ENCODE assay signal across 8 cellular contexts in the genomic region with DNA sequence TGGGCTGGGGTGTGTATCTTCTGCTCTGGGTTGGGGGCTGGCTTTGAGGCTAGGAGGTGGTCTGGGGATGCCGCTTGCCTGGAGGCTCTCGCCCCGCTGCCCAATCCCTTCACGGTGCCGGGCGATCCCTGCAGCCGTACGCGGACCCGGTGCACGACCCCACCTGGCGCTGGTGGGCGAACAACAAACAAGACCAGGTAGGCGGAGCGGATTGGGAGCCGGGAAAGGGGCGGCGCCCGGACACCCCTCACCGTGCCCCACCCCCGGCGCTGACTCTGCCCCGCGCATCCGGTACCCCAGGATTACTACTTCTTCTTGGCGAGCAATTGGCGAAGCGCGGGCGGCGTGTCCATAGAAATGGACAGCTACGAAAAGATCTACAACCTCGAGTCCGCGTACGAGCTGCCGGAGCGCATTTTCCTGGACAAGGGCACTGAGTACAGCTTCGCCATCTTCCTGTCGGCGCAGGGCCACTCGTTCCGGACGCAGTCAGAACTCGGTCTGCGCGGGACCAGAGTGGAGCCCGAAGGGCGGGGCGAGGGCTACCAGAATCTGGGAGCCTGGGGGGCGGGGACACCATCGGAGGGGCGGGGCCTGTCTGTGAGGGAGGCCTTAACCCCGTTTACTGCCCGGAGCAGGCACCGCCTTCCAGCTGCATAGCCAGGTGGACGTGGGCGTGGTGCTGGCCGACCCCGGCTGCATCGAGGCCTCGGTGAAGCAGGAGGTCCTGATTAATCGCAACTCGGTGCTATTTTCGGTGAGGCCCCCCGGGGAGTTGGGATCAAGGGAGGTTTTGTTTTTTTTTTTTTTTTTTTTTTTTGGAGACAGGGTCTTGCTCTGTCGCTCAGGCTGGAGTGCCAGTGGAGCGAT. TPM values are rescaled to one million over a fixed set of nuclear protein-coding genes. Genes with fewer than 3 reads are reported as not detected.
DNase-seq lines count a peak whose midpoint lies in the region; ATAC-seq, FAIRE-seq and TF ChIP-seq lines count a peak whose summit lies in the region.

No MANE protein-coding gene starts in this region.

- H2AFZ ChIP-seq in GM12878 (ENCODE audit: control insufficient read depth, low read depth, low read length) (peak overlapping the region; percentile 77), smooth muscle cell (ENCODE audit: low read depth) (peak overlapping the region; percentile 89)

- TF ChIP-seq CTCF in NB4 (IDR thresholded peaks at IDR 0.05; ENCODE audit: low read depth, low read length) (no peak), GM12878 (IDR thresholded peaks at IDR 0.05 in 2 of 3, conservative IDR thresholded peaks at IDR 0.05 in 1 of 3; ENCODE audit: control insufficient read depth in 2 of 3, extremely low read depth in 1 of 3, insufficient read depth in 1 of 3, low read depth in 3 of 3, low read length in 3 of 3) (no peak), smooth muscle cell (IDR thresholded peaks at IDR 0.05; ENCODE audit: borderline replicate concordance, insufficient read depth, poor library complexity, severe bottlenecking) (no peak)

- H3K4me2 ChIP-seq in GM12878 (ENCODE audit: control insufficient read depth, insufficient read depth) (peak overlapping the region; percentile 95), smooth muscle cell (peak overlapping the region; percentile 99)

- POLR2A ChIA-PET in GM12878 (lab: Charles Lee) = no interaction called here

- DNase-seq in NCI-H2029 (lab: John Stamatoyannopoulos, UW) (peak; percentile 17), NCI-H2029 treated with DMSO at 0.1 percent for 48 hours (lab: John Stamatoyannopoulos, UW) (no peak), NB4 (ENCODE audit: low read depth) (peak; percentile 25), T-helper 22 cell (ENCODE audit: low read depth) (peak; percentile 59), GM12878 (ENCODE audit: low read depth, low spot score) (no peak), smooth muscle cell (lab: John Stamatoyannopoulos, UW; ENCODE audit: unreplicated experiment) (peak; percentile 40)

- H3K27me3 ChIP-seq in GM12878 (replicated peaks in 1 of 2; ENCODE audit: control insufficient read depth in 2 of 2, insufficient read depth in 2 of 2, low read length in 1 of 2) (peaks cover 0 to 2% of the 10 kb centered on the region in 2 experiments; a peak in 3 of 4 replicates), iPS-15b (ENCODE audit: control insufficient read depth, insufficient read depth, low read length) (peaks cover 33% of the 10 kb centered on the region), smooth muscle cell (ENCODE audit: low read depth) (peaks cover 41% of the 10 kb centered on the region)

- CTCF ChIA-PET in GM12878 (lab: Yijun Ruan, JAX) = no interaction called here

- H3K4me1 ChIP-seq in GM12878 (ENCODE audit: control insufficient read depth, insufficient read depth, low read length) (no peaks in the 10 kb centered on the region; the same call in 1 of the 2 replicates), iPS-15b (ENCODE audit: control insufficient read depth, insufficient read depth, low read length) (peaks cover 3% of the 10 kb centered on the region), smooth muscle cell (ENCODE audit: low read depth) (no peaks in the 10 kb centered on the region)

- FAIRE-seq in GM12878 (lab: Jason Lieb, UNC) = no peak

- H3K9me3 ChIP-seq in GM12878 (replicated peaks; ENCODE audit: control insufficient read depth, insufficient read depth, low read length) (no peaks in the 10 kb centered on the region), iPS-15b (ENCODE audit: control insufficient read depth, insufficient read depth, low read length) (no peaks in the 10 kb centered on the region), smooth muscle cell (replicated peaks; ENCODE audit: low read depth) (no peaks in the 10 kb centered on the region)

- H3K79me2 ChIP-seq in GM12878 (ENCODE audit: control insufficient read depth, insufficient read depth, low read length) (no peaks in the 10 kb centered on the region), smooth muscle cell (ENCODE audit: low read depth) (no peaks in the 10 kb centered on the region)

- TF ChIP-seq POLR2A in NB4 (IDR thresholded peaks at IDR 0.05; ENCODE audit: extremely low read depth, insufficient read length) (no peak), GM12878 (IDR thresholded peaks at IDR 0.05; ENCODE audit: low read depth, low read length) (no peak)

- no peaks in the 10 kb centered on the region for H4K20me1 ChIP-seq in GM12878 (ENCODE audit: control insufficient read depth, insufficient read depth)
- no peaks in the 10 kb centered on the region for H4K20me1 ChIP-seq in smooth muscle cell (ENCODE audit: low read depth)

- no peaks in the 10 kb centered on the region for H3K36me3 ChIP-seq in GM12878 (ENCODE audit: control insufficient read depth in 2 of 2, insufficient read depth in 2 of 2, low read length in 1 of 2)
- H3K36me3 ChIP-seq in iPS-15b (ENCODE audit: control insufficient read depth, insufficient read depth, low read length) = no peaks in the 10 kb centered on the region
- no peaks in the 10 kb centered on the region for H3K36me3 ChIP-seq in smooth muscle cell (ENCODE audit: low read depth)

- no TSS peak for BruUV-seq in GM12878 (replicated peaks; lab: Mats Ljungman, UMichigan)

- WGBS in GM12878 (ENCODE audit: insufficient coverage, insufficient replicate concordance, low lambda C conversion rate, missing lambda C conversion rate) = 4% methylated on average over 65 of the region's 68 CpGs
- 3% methylated on average over 68 of the region's 68 CpGs for WGBS in smooth muscle cell (ENCODE audit: low lambda C conversion rate)

- SMC1A ChIA-PET in GM12878 (lab: Charles Lee; ENCODE audit: uncharacterized antibody, unreplicated experiment) = no interaction called here

- TF ChIP-seq EP300 in GM12878 (IDR thresholded peaks at IDR 0.05; ENCODE audit: borderline replicate concordance in 1 of 2, control insufficient read depth in 1 of 2, low read depth in 2 of 2, low read length in 2 of 2) = no peak

- intact Hi-C loops in GM12878 (cut with micrococcal nuclease; ENCODE audit: unreplicated experiment) = no loop called here

- ATAC-seq in GM12878 (peak; percentile 63), GM21723 (IDR thresholded peaks at IDR 0.05; ENCODE audit: unreplicated experiment) (no peak)

- no peak overlapping the region for H3K4me3 ChIP-seq in NB4 (ENCODE audit: low read depth, low read length)
- H3K4me3 ChIP-seq in GM12878 = peak overlapping the region; percentile 71; the same call in 1 of the 2 replicates
- H3K4me3 ChIP-seq in iPS-15b (ENCODE audit: low read depth, low read length) = peak overlapping the region; percentile 75
- H3K4me3 ChIP-seq in smooth muscle cell = peak overlapping the region; percentile 70

- H3K27ac ChIP-seq in GM12878 (ENCODE audit: control insufficient read depth, insufficient read depth) (no peak overlapping the region), smooth muscle cell (ENCODE audit: low read depth) (no peak overlapping the region)

- H3F3A ChIP-seq in smooth muscle cell (ENCODE audit: low read depth) = no peaks in the 10 kb centered on the region

- H3K9ac ChIP-seq in GM12878 (ENCODE audit: control insufficient read depth, insufficient read depth, low read length) (no peak overlapping the region; the same call in 1 of the 2 replicates), iPS-15b (ENCODE audit: low read depth, low read length) (no peak overlapping the region), smooth muscle cell (ENCODE audit: low read depth) (no peak overlapping the region)

- in situ Hi-C loops in GM12878 (cut with MboI) = no loop called here

- RAD21 ChIA-PET in GM12878 (lab: Charles Lee; ENCODE audit: unreplicated experiment) = no interaction called here

- no peak for TF ChIP-seq RAD21 in GM12878 (IDR thresholded peaks at IDR 0.05; ENCODE audit: insufficient read depth, low read depth, low read length)

RNA-seq across cellular contexts. Expression of a gene that starts 12.1 kb away (rescaled TPM):
- 69.3 and 72.2 TPM in 2 replicates for total RNA-seq in GM12878 (2013; cell fraction: nucleolus; rRNA removed)
- 294 and 336 TPM in 2 replicates for total RNA-seq in GM12878 (2014; rRNA removed)
- 164 and 180 TPM in 2 replicates for total RNA-seq in GM12878 (2014; rRNA removed; fragmentation: Illumina TruSeq; extraction: Trizol)
- total RNA-seq in GM12878 (2021) = 180 and 189 TPM in 2 replicates
- polyA plus RNA-seq in GM12878 (2011; ENCODE audit: low read depth) = 83.0 TPM
- 235 and 409 TPM in 2 replicates for polyA plus RNA-seq in GM12878 (2011; rRNA removed)
- polyA plus RNA-seq in GM12878 (2011; cell fraction: cytosol; rRNA removed) = 430 and 613 TPM in 2 replicates
- 204 and 265 TPM in 2 replicates for polyA plus RNA-seq in GM12878 (2011; cell fraction: nucleus; rRNA removed)
- polyA plus RNA-seq in GM12878 (2012) = 160 and 165 TPM in 2 replicates
- polyA plus RNA-seq in GM12878 (2014; fragmentation: Illumina TruSeq; extraction: Trizol) = 184 and 210 TPM in 2 replicates
- polyA plus RNA-seq in GM12878 (2014; fragmentation: Nextera tagmentation; extraction: Ambion mirVana) = 10 to 100 TPM; 81.2 to 99.0 TPM
- 329 and 346 TPM in 2 replicates for polyA plus RNA-seq in GM12878 (2014; rRNA removed)
- polyA plus RNA-seq in GM12878 (2016; fragmentation: Nextera tagmentation; extraction: Ambion mirVana) = 100 to 1,000 TPM; 327 to 341 TPM
- polyA minus RNA-seq in GM12878 (2011; rRNA and poly(A)+ RNA removed) = 244 and 321 TPM in 2 replicates
- polyA minus RNA-seq in GM12878 (2011; cell fraction: cytosol; rRNA and poly(A)+ RNA removed) = 59.7 and 83.7 TPM in 2 replicates
- 42.4 and 72.0 TPM in 2 replicates for polyA minus RNA-seq in GM12878 (2011; cell fraction: nucleus; rRNA and poly(A)+ RNA removed)
- 279 and 377 TPM in 2 replicates for total RNA-seq in smooth muscle cell
- polyA plus RNA-seq in smooth muscle cell = 387 and 404 TPM in 2 replicates

RNA-seq across cellular contexts. Expression of a gene that starts 25.5 kb away (rescaled TPM):
- total RNA-seq in GM12878 (2013; cell fraction: nucleolus; rRNA removed) = not detected in 2 replicates
- total RNA-seq in GM12878 (2014; rRNA removed) (not detected in 2 replicates), GM12878 (2014; rRNA removed; fragmentation: Illumina TruSeq; extraction: Trizol) (not detected in 2 replicates), GM12878 (2021) (not detected in 2 replicates), smooth muscle cell (2.1 TPM in 1 of 2 replicates, not detected in the other)
- not detected for polyA plus RNA-seq in GM12878 (2011; ENCODE audit: low read depth)
- polyA plus RNA-seq in GM12878 (2011; rRNA removed) (not detected in 2 replicates), GM12878 (2014; fragmentation: Illumina TruSeq; extraction: Trizol) (not detected in 2 replicates), GM12878 (2014; fragmentation: Nextera tagmentation; extraction: Ambion mirVana) (not detected), GM12878 (2014; rRNA removed) (not detected in 2 replicates), GM12878 (2016; fragmentation: Nextera tagmentation; extraction: Ambion mirVana) (not detected), smooth muscle cell (1.00 and 2.2 TPM in 2 replicates)
- polyA plus RNA-seq in GM12878 (2011; cell fraction: cytosol; rRNA removed) = not detected in 2 replicates
- polyA plus RNA-seq in GM12878 (2011; cell fraction: nucleus; rRNA removed) = not detected in 2 replicates
- 0.25 and 0.37 TPM in 2 replicates for polyA plus RNA-seq in GM12878 (2012)
- not detected in 2 replicates for polyA minus RNA-seq in GM12878 (2011; rRNA and poly(A)+ RNA removed)
- not detected in 2 replicates for polyA minus RNA-seq in GM12878 (2011; cell fraction: cytosol; rRNA and poly(A)+ RNA removed)
- polyA minus RNA-seq in GM12878 (2011; cell fraction: nucleus; rRNA and poly(A)+ RNA removed) = not detected in 2 replicates

RNA-seq across cellular contexts. Expression of a gene that starts 26.2 kb away (rescaled TPM):
- 2.1 and 4.2 TPM in 2 replicates for total RNA-seq in GM12878 (2013; cell fraction: nucleolus; rRNA removed)
- 0.05 TPM in 1 of 2 replicates, not detected in the other for total RNA-seq in GM12878 (2014; rRNA removed)
- total RNA-seq in GM12878 (2014; rRNA removed; fragmentation: Illumina TruSeq; extraction: Trizol) = 0.23 and 0.27 TPM in 2 replicates
- 1.2 and 1.5 TPM in 2 replicates for total RNA-seq in GM12878 (2021)
- 0.04 TPM for polyA plus RNA-seq in GM12878 (2011; ENCODE audit: low read depth)
- 0.61 and 0.79 TPM in 2 replicates for polyA plus RNA-seq in GM12878 (2011; rRNA removed)
- polyA plus RNA-seq in GM12878 (2011; cell fraction: cytosol; rRNA removed) = 0.18 and 0.40 TPM in 2 replicates
- polyA plus RNA-seq in GM12878 (2011; cell fraction: nucleus; rRNA removed) = 4.8 and 6.4 TPM in 2 replicates
- polyA plus RNA-seq in GM12878 (2012) = 0.91 and 2.4 TPM in 2 replicates
- polyA plus RNA-seq in GM12878 (2014; fragmentation: Illumina TruSeq; extraction: Trizol) = 0.11 and 0.24 TPM in 2 replicates
- under 1 TPM; 0.09 to 0.32 TPM for polyA plus RNA-seq in GM12878 (2014; fragmentation: Nextera tagmentation; extraction: Ambion mirVana)
- 0.31 and 0.88 TPM in 2 replicates for polyA plus RNA-seq in GM12878 (2014; rRNA removed)
- polyA plus RNA-seq in GM12878 (2016; fragmentation: Nextera tagmentation; extraction: Ambion mirVana) = under 1 TPM in 1 of 2 experiments, not detected in 1; 0.47 TPM
- 0.52 and 0.73 TPM in 2 replicates for polyA minus RNA-seq in GM12878 (2011; rRNA and poly(A)+ RNA removed)
- not detected in 2 replicates for polyA minus RNA-seq in GM12878 (2011; cell fraction: cytosol; rRNA and poly(A)+ RNA removed)
- 1.1 and 2.0 TPM in 2 replicates for polyA minus RNA-seq in GM12878 (2011; cell fraction: nucleus; rRNA and poly(A)+ RNA removed)
- 1.7 and 3.0 TPM in 2 replicates for total RNA-seq in smooth muscle cell
- 1.8 and 2.8 TPM in 2 replicates for polyA plus RNA-seq in smooth muscle cell

RNA-seq across cellular contexts. Expression of a gene that starts 26.7 kb away (rescaled TPM):
- total RNA-seq in GM12878 (2013; cell fraction: nucleolus; rRNA removed) = 14.5 and 16.4 TPM in 2 replicates
- 0.56 and 0.65 TPM in 2 replicates for total RNA-seq in GM12878 (2014; rRNA removed)
- 0.76 and 1.2 TPM in 2 replicates for total RNA-seq in GM12878 (2014; rRNA removed; fragmentation: Illumina TruSeq; extraction: Trizol)
- total RNA-seq in GM12878 (2021) = 1.2 and 1.7 TPM in 2 replicates
- polyA plus RNA-seq in GM12878 (2011; ENCODE audit: low read depth) = 0.66 TPM
- 0.61 and 1.1 TPM in 2 replicates for polyA plus RNA-seq in GM12878 (2011; rRNA removed)
- 0.57 and 0.99 TPM in 2 replicates for polyA plus RNA-seq in GM12878 (2011; cell fraction: cytosol; rRNA removed)
- 2.2 and 3.3 TPM in 2 replicates for polyA plus RNA-seq in GM12878 (2011; cell fraction: nucleus; rRNA removed)
- 0.77 and 0.96 TPM in 2 replicates for polyA plus RNA-seq in GM12878 (2012)
- 0.15 and 0.98 TPM in 2 replicates for polyA plus RNA-seq in GM12878 (2014; fragmentation: Illumina TruSeq; extraction: Trizol)
- under 1 TPM; 0.11 to 0.15 TPM for polyA plus RNA-seq in GM12878 (2014; fragmentation: Nextera tagmentation; extraction: Ambion mirVana)
- polyA plus RNA-seq in GM12878 (2014; rRNA removed) = 0.70 and 0.75 TPM in 2 replicates
- polyA plus RNA-seq in GM12878 (2016; fragmentation: Nextera tagmentation; extraction: Ambion mirVana) = 1 to 10 TPM in 1 of 2 experiments, under 1 TPM in 1; 0.15 to 1.3 TPM
- 4.1 and 5.6 TPM in 2 replicates for polyA minus RNA-seq in GM12878 (2011; rRNA and poly(A)+ RNA removed)
- polyA minus RNA-seq in GM12878 (2011; cell fraction: cytosol; rRNA and poly(A)+ RNA removed) = 0.73 TPM in 1 of 2 replicates, not detected in the other
- 3.9 and 7.2 TPM in 2 replicates for polyA minus RNA-seq in GM12878 (2011; cell fraction: nucleus; rRNA and poly(A)+ RNA removed)
- total RNA-seq in smooth muscle cell = 0.94 TPM in 1 of 2 replicates, not detected in the other
- 0.32 and 0.98 TPM in 2 replicates for polyA plus RNA-seq in smooth muscle cell

RNA-seq across cellular contexts. Expression of a gene that starts 40.6 kb away (rescaled TPM):
- 25.4 and 31.4 TPM in 2 replicates for total RNA-seq in GM12878 (2013; cell fraction: nucleolus; rRNA removed)
- total RNA-seq in GM12878 (2014; rRNA removed) (9.8 and 10.2 TPM in 2 replicates), GM12878 (2014; rRNA removed; fragmentation: Illumina TruSeq; extraction: Trizol) (6.8 and 7.0 TPM in 2 replicates), GM12878 (2021) (11.2 and 14.2 TPM in 2 replicates), smooth muscle cell (7.5 and 8.5 TPM in 2 replicates)
- polyA plus RNA-seq in GM12878 (2011; ENCODE audit: low read depth) = 5.0 TPM
- polyA plus RNA-seq in GM12878 (2011; rRNA removed) (4.5 and 8.8 TPM in 2 replicates), GM12878 (2014; fragmentation: Illumina TruSeq; extraction: Trizol) (1.7 and 3.5 TPM in 2 replicates), GM12878 (2014; fragmentation: Nextera tagmentation; extraction: Ambion mirVana) (1 to 10 TPM; 1.4 to 2.3 TPM), GM12878 (2014; rRNA removed) (17.1 and 23.5 TPM in 2 replicates), GM12878 (2016; fragmentation: Nextera tagmentation; extraction: Ambion mirVana) (10 to 100 TPM; 13.5 to 17.2 TPM), smooth muscle cell (15.9 and 26.1 TPM in 2 replicates)
- polyA plus RNA-seq in GM12878 (2011; cell fraction: cytosol; rRNA removed) = 13.9 and 19.4 TPM in 2 replicates
- polyA plus RNA-seq in GM12878 (2011; cell fraction: nucleus; rRNA removed) = 33.4 and 38.9 TPM in 2 replicates
- 14.4 and 15.0 TPM in 2 replicates for polyA plus RNA-seq in GM12878 (2012)
- 4.2 and 10.1 TPM in 2 replicates for polyA minus RNA-seq in GM12878 (2011; rRNA and poly(A)+ RNA removed)
- 7.9 and 8.8 TPM in 2 replicates for polyA minus RNA-seq in GM12878 (2011; cell fraction: cytosol; rRNA and poly(A)+ RNA removed)
- polyA minus RNA-seq in GM12878 (2011; cell fraction: nucleus; rRNA and poly(A)+ RNA removed) = 6.8 and 10.3 TPM in 2 replicates

Comparison
In these comparisons a context has a peak if more than half of its experiments do, and no peak if none do; other contexts are left out.
1. DNase-seq: peak in NCI-H2029 (single experiment), NB4 (single experiment), T-helper 22 cell (single experiment) and smooth muscle cell (single experiment); none in NCI-H2029 treated with DMSO at 0.1 percent for 48 hours (single experiment) and GM12878 (single experiment).